ENCODE assay signal across 1 cellular context in genomic region chr11:95232666-95233065, GRCh38.
TF ChIP-seq lines count a peak whose summit lies in the region.

No MANE protein-coding gene starts in this region.

TF ChIP-seq in H1, 55 proteins besides CTCF, POLR2A, EP300 and RAD21:
- no peak for TF ChIP-seq NANOG (IDR thresholded peaks at IDR 0.05; ENCODE audit: insufficient read depth, low read depth, low read length, poor library complexity, severe bottlenecking)
